In the genomic region with DNA sequence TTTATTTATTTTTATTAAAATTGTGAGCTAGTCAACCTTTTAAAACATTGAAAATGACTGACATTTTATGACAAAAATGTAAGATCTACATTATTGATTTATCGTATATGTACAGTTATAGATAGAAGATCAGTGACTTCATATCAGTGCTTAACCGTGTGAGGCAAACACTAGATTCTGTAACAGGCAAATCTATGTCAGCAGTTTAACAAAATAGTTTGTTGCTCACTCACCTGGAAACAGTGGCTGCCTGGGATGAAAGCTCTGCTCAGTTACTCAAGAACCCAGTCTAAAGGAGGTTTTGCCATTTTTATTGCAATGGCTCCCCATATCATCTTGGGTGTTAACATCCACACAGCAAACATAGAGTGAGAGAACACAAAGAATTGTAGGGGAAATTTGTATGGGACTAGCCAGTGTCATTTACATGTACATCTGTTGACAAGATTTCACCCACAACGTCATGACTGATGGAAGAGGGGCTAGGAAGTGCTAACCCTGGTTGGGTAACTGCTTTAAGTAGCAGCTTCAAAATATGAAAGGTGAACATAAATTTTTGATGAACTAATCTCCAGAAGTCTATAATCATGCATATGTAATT, we compare ENCODE assay signal across 17 cellular contexts.
A peak's percentile ranks its signal among the peaks of the same experiment; 100 is the strongest.
DNase-seq lines count a peak whose midpoint lies in the region; ATAC-seq lines count a peak whose summit lies in the region.
"Had no signal": no experiment of that assay in that cellular context is flagged by ENCODE, and none has a peak within 500 bp of the region (broad histone marks: within the 10 kb centered on the region; RNA-seq: fewer than 3 reads in every experiment).

No MANE protein-coding gene starts in this region.

- H3K4me3 Mint-ChIP-seq in memory B cell = no peak overlapping the region
- H3K4me3 Mint-ChIP-seq: dendritic cell treated with granulocyte-macrophage colony-stimulating factor and Interleukin-4, amounts not matched to agents 40 ng/mL and 50 ng/mL, for 4 days; type B pancreatic cell had no signal

- H3K9me3 Mint-ChIP-seq in memory B cell = no peaks in the 10 kb centered on the region
- H3K9me3 Mint-ChIP-seq: activated T-helper 2 cell treated with anti-CD3 and anti-CD28 coated beads, Interferon-gamma antibody, Interleukin-2, Interleukin-4, amounts not matched to agents 10 μg/mL and 5 μg/mL and 100 μg/mL, durations not matched to agents 14 hours and 24 hours and 36 hours; dendritic cell treated with granulocyte-macrophage colony-stimulating factor and Interleukin-4, amounts not matched to agents 40 ng/mL and 50 ng/mL, for 4 days; type B pancreatic cell had no signal

- peaks cover 7% of the 10 kb centered on the region for H3K4me1 Mint-ChIP-seq in memory B cell

- ATAC-seq in GM21526 (IDR thresholded peaks at IDR 0.05; ENCODE audit: low FRiP score, unreplicated experiment) = peak; percentile 55
- peak; percentile 64 for ATAC-seq in HG03045 (IDR thresholded peaks at IDR 0.05; ENCODE audit: unreplicated experiment)
- peak; percentile 73 for ATAC-seq in memory B cell (ENCODE audit: low read depth)
- ATAC-seq: HCT116 had no signal

- H3K27ac Mint-ChIP-seq in memory B cell = peak overlapping the region; percentile 56
- H3K27ac Mint-ChIP-seq: activated T-helper 2 cell treated with anti-CD3 and anti-CD28 coated beads, Interferon-gamma antibody, Interleukin-2, Interleukin-4, amounts not matched to agents 10 μg/mL and 5 μg/mL and 100 μg/mL, durations not matched to agents 14 hours and 24 hours and 36 hours; dendritic cell treated with granulocyte-macrophage colony-stimulating factor and Interleukin-4, amounts not matched to agents 40 ng/mL and 50 ng/mL, for 4 days; type B pancreatic cell had no signal

- peaks cover 11% of the 10 kb centered on the region for H3K27me3 Mint-ChIP-seq in memory B cell
- H3K27me3 Mint-ChIP-seq: dendritic cell treated with granulocyte-macrophage colony-stimulating factor and Interleukin-4, amounts not matched to agents 40 ng/mL and 50 ng/mL, for 4 days; type B pancreatic cell had no signal

- H3K36me3 Mint-ChIP-seq in memory B cell = no peaks in the 10 kb centered on the region
- H3K36me3 Mint-ChIP-seq: type B pancreatic cell had no signal

- DNase-seq in DMS 273 (lab: John Stamatoyannopoulos, UW; ENCODE audit: unreplicated experiment) (peak; percentile 41), DMS 273 treated with DMSO at 0.1 percent for 48 hours (lab: John Stamatoyannopoulos, UW) (no peak), memory B cell (ENCODE audit: low spot score in 2 of 2) (peak in 1 of 2 donors; percentile 1), HCEC 1CT (no peak), retina (no peak), SHP77 (lab: John Stamatoyannopoulos, UW) (no peak)
- DNase-seq: activated CD4-positive, alpha-beta T cell treated with anti-CD3 and anti-CD28 coated beads, Interleukin-2, amount 50 U/mL, for 4 hours; mesenchymal stem cell; NCI-H446; RPMI8226; T-helper 2 cell had no signal
